In genomic region chr17:82496529-82497434, GRCh38 we compare ENCODE assay signal across 8 cellular contexts. TPM values are rescaled to one million over a fixed set of nuclear protein-coding genes. Genes with fewer than 3 reads are reported as not detected.
DNase-seq lines count a peak whose midpoint lies in the region; ATAC-seq, FAIRE-seq and TF ChIP-seq lines count a peak whose summit lies in the region.

No MANE protein-coding gene starts in this region.

- H3K4me3 ChIP-seq in A673 (ENCODE audit: low read depth, low read length, poor library complexity, severe bottlenecking), result peak overlapping the region; percentile 61
- H3K4me3 ChIP-seq in kidney (ENCODE audit: low read length in 2 of 2), result peak overlapping the region; percentile 18 to 64

- H3K9ac ChIP-seq in kidney (ENCODE audit: low read length in 2 of 2), result peak overlapping the region; percentile 7 to 37

- H3K27ac ChIP-seq in A673 (ENCODE audit: low read depth, low read length, poor library complexity, severe bottlenecking), result peak overlapping the region; percentile 77
- H3K27ac ChIP-seq in kidney (ENCODE audit: low read depth in 2 of 2, low read length in 2 of 2), result peak overlapping the region in 1 of 2 donors; percentile 41

- no TSS peak for BruUV-seq in A673 (replicated peaks; lab: Mats Ljungman, UMichigan)

- TF ChIP-seq CTCF in A673 (conservative IDR thresholded peaks at IDR 0.05; ENCODE audit: low read depth, low read length) (no peak), kidney (IDR thresholded peaks at IDR 0.05; ENCODE audit: borderline replicate concordance, extremely low read depth, insufficient read depth) (no peak)

- POLR2A ChIA-PET in A673 (lab: Charles Lee; ENCODE audit: low non-redundant PET), result no interaction called here

- H3K4me1 ChIP-seq in A673 (ENCODE audit: insufficient read depth, low read length, poor library complexity, severe bottlenecking) (no peaks in the 10 kb centered on the region), kidney (ENCODE audit: control insufficient read depth in 1 of 2, insufficient read depth in 1 of 2, low read depth in 1 of 2, low read length in 2 of 2) (peaks cover 0 to 13% of the 10 kb centered on the region in 2 donors)

- ATAC-seq in GM18867 (IDR thresholded peaks at IDR 0.05; ENCODE audit: unreplicated experiment) (peak; percentile 60), HG03175 (IDR thresholded peaks at IDR 0.05; ENCODE audit: unreplicated experiment) (peak; percentile 69)

- H3K36me3 ChIP-seq in A673 (ENCODE audit: insufficient read depth, low read length, poor library complexity, severe bottlenecking) (no peaks in the 10 kb centered on the region), kidney (ENCODE audit: control insufficient read depth in 1 of 2, insufficient read depth in 2 of 2, low read length in 2 of 2) (no peaks in the 10 kb centered on the region)

- peak; percentile 96 for DNase-seq in A673 (ENCODE audit: low spot score)
- DNase-seq in NCI-H345 treated with DMSO at 0.1 percent for 48 hours (lab: John Stamatoyannopoulos, UW; ENCODE audit: unreplicated experiment), result peak; percentile 88
- peak; percentile 81 for DNase-seq in activated CD4-positive, alpha-beta T cell treated with anti-CD3 and anti-CD28 coated beads for 1 hour
- DNase-seq in cerebellar cortex (ENCODE audit: low spot score), result peak; percentile 94
- peak; percentile 99 for DNase-seq in kidney
- peak; percentile 89 for DNase-seq in stimulated activated CD4-positive, alpha-beta T cell treated with anti-CD3 and anti-CD28 coated beads, Interleukin-12 subunit alpha, Interleukin-12 subunit beta, amount 100 ng/mL, for 4 hours

- CTCF ChIA-PET in A673 (lab: Charles Lee), result no interaction called here

- no peaks in the 10 kb centered on the region for H3K27me3 ChIP-seq in A673 (replicated peaks; ENCODE audit: insufficient read depth, low read depth, low read length, poor library complexity)

- intact Hi-C loops in A673 (cut with micrococcal nuclease; ENCODE audit: unreplicated experiment) (no loop called here), kidney (cut with DNase I) (no loop called here)

- no peak for FAIRE-seq in kidney (lab: Jason Lieb, UNC)

- no peaks in the 10 kb centered on the region for H3K9me3 ChIP-seq in A673 (ENCODE audit: low read depth, low read length, poor library complexity, severe bottlenecking)
- H3K9me3 ChIP-seq in kidney (ENCODE audit: control insufficient read depth in 1 of 2, low read length in 2 of 2), result no peaks in the 10 kb centered on the region

RNA-seq across cellular contexts. Expression of gene FOXK2, which starts 22.8 kb away (rescaled TPM):
- 107 and 116 TPM in 2 replicates for total RNA-seq in A673 (2021)
- total RNA-seq in kidney, result 37.9 TPM
- polyA plus RNA-seq in kidney (ENCODE audit: insufficient read depth, low read depth, low replicate concordance), result 13.5 TPM

RNA-seq across cellular contexts. Expression of gene NARF, which starts 38.2 kb away (rescaled TPM):
- total RNA-seq in A673 (2021) (74.1 and 75.7 TPM in 2 replicates), kidney (45.8 TPM)
- 29.1 TPM for polyA plus RNA-seq in kidney (ENCODE audit: insufficient read depth, low read depth, low replicate concordance)

RNA-seq across cellular contexts. Expression of gene CYBC1, which starts 46.2 kb away (rescaled TPM):
- total RNA-seq in A673 (2021), result 72.8 and 91.1 TPM in 2 replicates
- 139 TPM for total RNA-seq in kidney
- polyA plus RNA-seq in kidney (ENCODE audit: insufficient read depth, low read depth, low replicate concordance), result 38.2 TPM
